1 cellular context compared by ENCODE assay signal in the genomic region with DNA sequence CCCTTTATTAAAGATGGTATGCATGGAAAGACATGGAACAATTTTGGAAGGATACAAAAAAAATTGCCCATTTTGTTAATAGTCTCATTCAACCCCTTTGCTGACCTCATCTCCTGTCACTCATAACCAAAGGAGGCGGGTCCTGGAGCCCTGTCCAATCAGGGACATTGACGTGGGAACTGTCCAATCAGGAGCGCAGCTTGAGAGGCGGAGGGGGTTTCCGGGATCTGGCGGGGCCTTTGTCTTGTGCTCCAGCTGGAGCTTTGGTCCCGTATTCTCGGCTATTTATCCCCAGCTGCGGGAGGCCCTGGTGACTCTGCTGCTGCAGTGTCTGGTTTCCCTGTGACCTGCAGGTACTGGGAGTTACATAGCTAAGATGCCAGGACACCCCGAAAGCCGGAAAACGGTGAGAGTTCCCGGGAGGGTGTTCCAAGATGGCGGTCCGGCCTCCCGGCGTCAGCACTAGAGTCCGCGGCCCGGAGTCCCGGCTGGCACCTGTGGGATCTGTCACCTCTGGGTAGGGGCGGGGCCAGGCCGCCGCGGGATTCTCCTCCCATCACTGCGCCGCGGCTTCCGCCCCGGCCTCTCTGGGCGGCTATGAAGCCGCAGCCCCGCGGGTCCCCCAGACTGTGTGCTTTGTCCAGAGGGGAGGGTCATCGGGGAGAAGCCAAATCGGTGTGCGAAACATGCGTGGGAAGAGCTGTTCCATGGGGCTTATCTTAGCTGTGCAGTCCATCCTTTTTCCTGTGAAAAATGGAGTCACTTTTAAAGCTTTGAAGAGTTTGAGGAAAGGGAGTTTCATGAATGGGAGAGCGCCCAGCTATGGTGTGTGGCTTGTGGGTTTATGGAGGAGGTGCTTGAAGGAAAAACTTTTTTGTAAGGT.
A peak's percentile ranks its signal among the peaks of the same experiment; 100 is the strongest.
TF ChIP-seq lines count a peak whose summit lies in the region.

TSS of gene ZNF678 (plus strand) at position 238 of the 883 bp plus-strand sequence. CDS start 87,436 bp downstream, outside the sequence.

TF ChIP-seq in K562, 482 proteins besides CTCF, POLR2A, EP300 and RAD21 (continued from another document and continues in another):
- TF ChIP-seq, protein P1, sequence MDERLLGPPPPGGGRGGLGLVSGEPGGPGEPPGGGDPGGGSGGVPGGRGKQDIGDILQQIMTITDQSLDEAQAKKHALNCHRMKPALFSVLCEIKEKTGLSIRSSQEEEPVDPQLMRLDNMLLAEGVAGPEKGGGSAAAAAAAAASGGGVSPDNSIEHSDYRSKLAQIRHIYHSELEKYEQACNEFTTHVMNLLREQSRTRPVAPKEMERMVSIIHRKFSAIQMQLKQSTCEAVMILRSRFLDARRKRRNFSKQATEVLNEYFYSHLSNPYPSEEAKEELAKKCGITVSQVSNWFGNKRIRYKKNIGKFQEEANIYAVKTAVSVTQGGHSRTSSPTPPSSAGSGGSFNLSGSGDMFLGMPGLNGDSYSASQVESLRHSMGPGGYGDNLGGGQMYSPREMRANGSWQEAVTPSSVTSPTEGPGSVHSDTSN (CRISPR knock-in tag; IDR thresholded peaks at IDR 0.05; ENCODE audit: low read depth) = peak; percentile 92
- TF ChIP-seq, protein P1 (tag; conservative IDR thresholded peaks at IDR 0.05; ENCODE audit: low read depth) = peak; percentile 99
- TF ChIP-seq, protein P2, sequence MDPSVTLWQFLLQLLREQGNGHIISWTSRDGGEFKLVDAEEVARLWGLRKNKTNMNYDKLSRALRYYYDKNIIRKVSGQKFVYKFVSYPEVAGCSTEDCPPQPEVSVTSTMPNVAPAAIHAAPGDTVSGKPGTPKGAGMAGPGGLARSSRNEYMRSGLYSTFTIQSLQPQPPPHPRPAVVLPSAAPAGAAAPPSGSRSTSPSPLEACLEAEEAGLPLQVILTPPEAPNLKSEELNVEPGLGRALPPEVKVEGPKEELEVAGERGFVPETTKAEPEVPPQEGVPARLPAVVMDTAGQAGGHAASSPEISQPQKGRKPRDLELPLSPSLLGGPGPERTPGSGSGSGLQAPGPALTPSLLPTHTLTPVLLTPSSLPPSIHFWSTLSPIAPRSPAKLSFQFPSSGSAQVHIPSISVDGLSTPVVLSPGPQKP (CRISPR knock-in tag; IDR thresholded peaks at IDR 0.05) = no peak
- TF ChIP-seq, protein P3, sequence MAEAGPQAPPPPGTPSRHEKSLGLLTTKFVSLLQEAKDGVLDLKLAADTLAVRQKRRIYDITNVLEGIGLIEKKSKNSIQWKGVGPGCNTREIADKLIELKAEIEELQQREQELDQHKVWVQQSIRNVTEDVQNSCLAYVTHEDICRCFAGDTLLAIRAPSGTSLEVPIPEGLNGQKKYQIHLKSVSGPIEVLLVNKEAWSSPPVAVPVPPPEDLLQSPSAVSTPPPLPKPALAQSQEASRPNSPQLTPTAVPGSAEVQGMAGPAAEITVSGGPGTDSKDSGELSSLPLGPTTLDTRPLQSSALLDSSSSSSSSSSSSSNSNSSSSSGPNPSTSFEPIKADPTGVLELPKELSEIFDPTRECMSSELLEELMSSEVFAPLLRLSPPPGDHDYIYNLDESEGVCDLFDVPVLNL (CRISPR knock-in tag; IDR thresholded peaks at IDR 0.05; ENCODE audit: low read depth) = no peak
- no peak for TF ChIP-seq MTF1 (CRISPR knock-in tag; IDR thresholded peaks at IDR 0.05; ENCODE audit: borderline replicate concordance)
- no peak; the same call in 1 of the 2 replicates for TF ChIP-seq STAT6 (CRISPR knock-in tag; IDR thresholded peaks at IDR 0.05)
- TF ChIP-seq NR2C2 (CRISPR knock-in tag; IDR thresholded peaks at IDR 0.05) = no peak
- peak; percentile 85 for TF ChIP-seq NR2C2 (tag; IDR thresholded peaks at IDR 0.05)
- TF ChIP-seq, protein P4, sequence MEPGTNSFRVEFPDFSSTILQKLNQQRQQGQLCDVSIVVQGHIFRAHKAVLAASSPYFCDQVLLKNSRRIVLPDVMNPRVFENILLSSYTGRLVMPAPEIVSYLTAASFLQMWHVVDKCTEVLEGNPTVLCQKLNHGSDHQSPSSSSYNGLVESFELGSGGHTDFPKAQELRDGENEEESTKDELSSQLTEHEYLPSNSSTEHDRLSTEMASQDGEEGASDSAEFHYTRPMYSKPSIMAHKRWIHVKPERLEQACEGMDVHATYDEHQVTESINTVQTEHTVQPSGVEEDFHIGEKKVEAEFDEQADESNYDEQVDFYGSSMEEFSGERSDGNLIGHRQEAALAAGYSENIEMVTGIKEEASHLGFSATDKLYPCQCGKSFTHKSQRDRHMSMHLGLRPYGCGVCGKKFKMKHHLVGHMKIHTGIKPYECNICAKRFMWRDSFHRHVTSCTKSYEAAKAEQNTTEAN (CRISPR knock-in tag; IDR thresholded peaks at IDR 0.05) = no peak
- TF ChIP-seq KLF16 (IDR thresholded peaks at IDR 0.05) = peak; percentile 84
- no peak for TF ChIP-seq ZNF146 (CRISPR knock-in tag; IDR thresholded peaks at IDR 0.05; ENCODE audit: unreplicated experiment)
- no peak for TF ChIP-seq ZNF511 (CRISPR knock-in tag; IDR thresholded peaks at IDR 0.05)
- TF ChIP-seq CC2D1A (IDR thresholded peaks at IDR 0.05) = peak; percentile 99
- TF ChIP-seq PHF8 (IDR thresholded peaks at IDR 0.05; ENCODE audit: borderline replicate concordance, low read length) = peak; percentile 85
- TF ChIP-seq TEAD4 (IDR thresholded peaks at IDR 0.05; ENCODE audit: low read length) = peak; percentile 84
- no peak for TF ChIP-seq TEAD4 (CRISPR knock-in tag; IDR thresholded peaks at IDR 0.05; ENCODE audit: borderline replicate concordance)
- TF ChIP-seq SREBF2 (CRISPR knock-in tag; IDR thresholded peaks at IDR 0.05) = no peak
- TF ChIP-seq UBTF (IDR thresholded peaks at IDR 0.05; ENCODE audit: borderline replicate concordance in 1 of 2, low read depth in 2 of 2, low read length in 2 of 2) = peak; percentile 28 to 67; a peak in 3 of 4 replicates
- no peak for TF ChIP-seq ZNF274 (IDR thresholded peaks at IDR 0.05; ENCODE audit: borderline replicate concordance, low read depth, low read length)
- TF ChIP-seq TAF15 (IDR thresholded peaks at IDR 0.05; ENCODE audit: low read depth, low read length) = no peak
- TF ChIP-seq ZBTB11 (CRISPR knock-in tag; IDR thresholded peaks at IDR 0.05) = peak in 2 of 3 experiments; percentile 67 to 94; a peak in 4 of 6 replicates
- TF ChIP-seq FOSL1 (tag; conservative IDR thresholded peaks at IDR 0.05) = peak; percentile 51; the same call in 1 of the 2 replicates
- TF ChIP-seq ZNF408 (CRISPR knock-in tag; IDR thresholded peaks at IDR 0.05; ENCODE audit: low read depth) = no peak
- no peak for TF ChIP-seq PCBP2 (IDR thresholded peaks at IDR 0.05; ENCODE audit: low read depth, low read length, poor library complexity, severe bottlenecking)
- no peak for TF ChIP-seq CBX8 (IDR thresholded peaks at IDR 0.05; ENCODE audit: borderline replicate concordance, extremely low read depth, low read depth, low read length, poor library complexity, severe bottlenecking)
- no peak for TF ChIP-seq HNRNPK (IDR thresholded peaks at IDR 0.05; ENCODE audit: low read depth, low read length, poor library complexity, severe bottlenecking)
- TF ChIP-seq CTCFL (IDR thresholded peaks at IDR 0.05; ENCODE audit: borderline replicate concordance, insufficient read depth, low read depth, low read length, poor library complexity, severe bottlenecking) = peak; percentile 0
- peak; percentile 90 for TF ChIP-seq MEIS2 (IDR thresholded peaks at IDR 0.05; ENCODE audit: partially characterized antibody)
- no peak for TF ChIP-seq HMGXB4 (CRISPR knock-in tag; IDR thresholded peaks at IDR 0.05)
- TF ChIP-seq CBFA2T3 (IDR thresholded peaks at IDR 0.05) = peak; percentile 89
- TF ChIP-seq ZFX (CRISPR knock-in tag; IDR thresholded peaks at IDR 0.05) = peak; percentile 97
- no peak for TF ChIP-seq ZNF778 (CRISPR knock-in tag; IDR thresholded peaks at IDR 0.05)
- no peak for TF ChIP-seq SMARCA5 (IDR thresholded peaks at IDR 0.05)
- TF ChIP-seq BCOR (IDR thresholded peaks at IDR 0.05) = peak; percentile 66; the same call in 1 of the 2 replicates
